In the genomic region with DNA sequence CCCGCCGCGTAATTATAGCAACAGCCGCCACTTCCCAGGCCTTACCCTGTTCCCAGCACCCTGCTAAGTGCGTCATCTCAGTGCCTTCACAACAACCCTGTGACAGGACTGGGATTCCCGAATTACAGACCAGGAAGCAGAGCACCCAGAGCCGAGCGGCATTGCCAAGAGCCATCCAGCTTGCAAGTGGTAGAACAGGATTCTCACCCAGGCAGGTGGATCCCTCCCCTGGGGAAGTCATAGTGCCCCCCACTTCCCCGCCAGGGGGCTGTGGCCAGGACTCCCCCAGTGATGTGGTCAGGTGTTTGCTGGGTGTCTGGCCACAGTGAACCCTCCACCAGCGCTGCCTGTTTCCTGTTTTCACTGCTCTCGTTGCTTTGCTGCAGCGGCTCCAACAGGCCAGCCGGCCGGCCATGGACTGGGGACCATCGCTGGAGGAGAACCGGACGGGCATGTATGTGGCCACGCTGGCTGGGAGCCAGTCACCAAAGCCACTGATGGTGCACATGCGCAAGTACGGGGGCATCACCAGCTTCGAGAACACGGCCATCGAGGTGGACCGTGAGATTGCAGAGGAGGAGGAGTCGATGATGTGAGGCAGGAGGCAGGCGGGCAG, we compare ENCODE assay signal across 7 cellular contexts. TPM values are rescaled to one million over a fixed set of nuclear protein-coding genes. Genes with fewer than 3 reads are reported as not detected.
DNase-seq lines count a peak whose midpoint lies in the region; ATAC-seq lines count a peak whose summit lies in the region.

No MANE protein-coding gene starts in this region.

- H3K36me3 ChIP-seq in H7 (replicated peaks; ENCODE audit: control insufficient read depth, insufficient read depth, low read length), result no peaks in the 10 kb centered on the region

- H3K27me3 ChIP-seq in H7 (ENCODE audit: control insufficient read depth, insufficient read depth, low read length), result peaks cover 1% of the 10 kb centered on the region

- DNase-seq in H7 (peak; percentile 57), T-cell (peak in 31 of 34 experiments; percentile 1 to 44 (median 20)), NCI-H1417 treated with DMSO at 0.1 percent for 48 hours (lab: John Stamatoyannopoulos, UW) (no peak), D341Med (ENCODE audit: low spot score) (no peak)
- peak; percentile 2 for DNase-seq in stimulated activated CD8-positive, alpha-beta memory T cell treated with anti-CD3 and anti-CD28 coated beads, Interleukin-12 subunit alpha, Interleukin-12 subunit beta, amount 100 ng/mL, for 1 hour (ENCODE audit: low read depth)

- no peak overlapping the region for H3K4me3 ChIP-seq in H7 (ENCODE audit: insufficient read depth, low read depth, low read length)

- H3K27ac Mint-ChIP-seq in T-cell, result no peak overlapping the region

- ATAC-seq in T-cell (replicated peaks in 1 of 4) (peak; percentile 48 to 75 (median 62)), esophagus mucosa (peak; percentile 94), HG03460 (IDR thresholded peaks at IDR 0.05; ENCODE audit: unreplicated experiment) (no peak)

- H3K4me1 Mint-ChIP-seq in T-cell, result peaks cover 18 to 23% (median 19%) of the 10 kb centered on the region in 3 donors

- H3K27me3 Mint-ChIP-seq in T-cell, result peaks cover 13 to 24% of the 10 kb centered on the region in 2 donors

- peak overlapping the region in 2 of 3 donors; percentile 31 to 37 for H3K4me3 Mint-ChIP-seq in T-cell

- POLR2A ChIA-PET in T-cell (lab: Charles Lee), result no interaction called here

- CTCF ChIA-PET in T-cell (lab: Charles Lee), result no interaction called here

- H3K9me3 Mint-ChIP-seq in T-cell, result no peaks in the 10 kb centered on the region

- H3K36me3 Mint-ChIP-seq in T-cell, result no peaks in the 10 kb centered on the region

RNA-seq across cellular contexts. Expression of gene SLC6A7, which starts 19.3 kb away (rescaled TPM):
- total RNA-seq in H7 (2014; rRNA removed; shearing (Covaris generic)), result not detected in 2 replicates
- not detected for total RNA-seq in T-cell
- total RNA-seq in esophagus mucosa, result not detected

RNA-seq across cellular contexts. Expression of gene CDX1, which starts 42.5 kb away (rescaled TPM):
- 0.62 TPM in 1 of 2 replicates, not detected in the other for total RNA-seq in H7 (2014; rRNA removed; shearing (Covaris generic))
- total RNA-seq in T-cell, result under 1 TPM in 1 of 5 donors, not detected in 4; 0.23 TPM
- total RNA-seq in esophagus mucosa, result not detected

RNA-seq across cellular contexts. Expression of gene PDGFRB, which starts 53.5 kb away (rescaled TPM):
- 0.48 and 3.2 TPM in 2 replicates for total RNA-seq in H7 (2014; rRNA removed; shearing (Covaris generic))
- total RNA-seq in T-cell, result 1 to 10 TPM in 3 of 5 donors, under 1 TPM in 2; 0.32 to 3.6 (median 1.6) TPM
- 11.5 TPM for total RNA-seq in esophagus mucosa

Comparison
In these comparisons a context has a peak if more than half of its experiments do, and no peak if none do; other contexts are left out.
1. DNase-seq: peak in H7 (single experiment), T-cell (31 of 34) and stimulated activated CD8-positive, alpha-beta memory T cell treated with anti-CD3 and anti-CD28 coated beads, Interleukin-12 subunit alpha, Interleukin-12 subunit beta, amount 100 ng/mL, for 1 hour (single experiment); none in NCI-H1417 treated with DMSO at 0.1 percent for 48 hours (single experiment) and D341Med (single experiment).